In genomic region chr11:96012086-96012824, GRCh38 we compare ENCODE assay signal across 8 cellular contexts.
DNase-seq lines count a peak whose midpoint lies in the region; TF ChIP-seq lines count a peak whose summit lies in the region.

No MANE protein-coding gene starts in this region.

- no peak for TF ChIP-seq POLR2A in NB4 (IDR thresholded peaks at IDR 0.05; ENCODE audit: extremely low read depth, insufficient read length)

- WGBS in mesodermal cell (ENCODE audit: insufficient coverage in 2 of 2), 2 experiments, result 26 to 38% methylated on average over 4 to 6 of the region's 8 CpGs

- H3K36me3 ChIP-seq in effector memory CD4-positive, alpha-beta T cell (ENCODE audit: control insufficient read depth, insufficient read depth, low read length), result no peaks in the 10 kb centered on the region
- H3K36me3 ChIP-seq in mesodermal cell (ENCODE audit: control insufficient read depth, insufficient read depth, low read length), result no peaks in the 10 kb centered on the region

- TF ChIP-seq CTCF in HFF-Myc (IDR thresholded peaks at IDR 0.05; ENCODE audit: low read depth, low read length, missing control alignments), result peak; percentile 62
- peak; percentile 35 for TF ChIP-seq CTCF in NB4 (IDR thresholded peaks at IDR 0.05; ENCODE audit: low read depth, low read length)

- no peak overlapping the region for H3K4me3 ChIP-seq in HFF-Myc (replicated peaks; ENCODE audit: low read depth, low read length)
- H3K4me3 ChIP-seq in NB4 (ENCODE audit: low read depth, low read length), result no peak overlapping the region
- H3K4me3 ChIP-seq in effector memory CD4-positive, alpha-beta T cell (ENCODE audit: insufficient read depth, low read depth, low read length, poor library complexity, severe bottlenecking), result no peak overlapping the region
- H3K4me3 ChIP-seq in mesodermal cell (ENCODE audit: extremely low read depth, insufficient read depth, low read length, poor library complexity, severe bottlenecking), result no peak overlapping the region

- peaks cover 43% of the 10 kb centered on the region for H3K4me1 ChIP-seq in effector memory CD4-positive, alpha-beta T cell (ENCODE audit: control insufficient read depth, insufficient read depth, low read length, poor library complexity, severe bottlenecking)
- peaks cover 29% of the 10 kb centered on the region for H3K4me1 ChIP-seq in mesodermal cell (ENCODE audit: control insufficient read depth, insufficient read depth, low read length, poor library complexity, severe bottlenecking)

- no peaks in the 10 kb centered on the region for H3K9me3 ChIP-seq in effector memory CD4-positive, alpha-beta T cell (ENCODE audit: control insufficient read depth, low read length)
- H3K9me3 ChIP-seq in mesodermal cell (ENCODE audit: control insufficient read depth, low read length), result no peaks in the 10 kb centered on the region

- peak overlapping the region; percentile 70 for H3K27ac ChIP-seq in effector memory CD4-positive, alpha-beta T cell (ENCODE audit: insufficient read depth, low read length, poor library complexity, severe bottlenecking)
- H3K27ac ChIP-seq in mesodermal cell (ENCODE audit: low read depth, low read length, severe bottlenecking) (peak overlapping the region; percentile 85), temporal lobe (ENCODE audit: low read depth, low read length) (peak overlapping the region; percentile 90)

- DNase-seq in DMS 273 (lab: John Stamatoyannopoulos, UW; ENCODE audit: unreplicated experiment) (peak; percentile 26), DMS 273 treated with DMSO at 0.1 percent for 48 hours (lab: John Stamatoyannopoulos, UW) (no peak), HFF-Myc (ENCODE audit: extremely low read depth, low read depth) (peak; percentile 47), NB4 (ENCODE audit: low read depth) (peak; percentile 41)
- DNase-seq in activated CD4-positive, alpha-beta T cell treated with anti-CD3 and anti-CD28 coated beads, Interleukin-2, amount 50 U/mL, for 4 hours, result peak; percentile 54 to 63
- DNase-seq in effector memory CD4-positive, alpha-beta T cell, result peak; percentile 12 to 64 (median 13)

- H3K27me3 ChIP-seq in effector memory CD4-positive, alpha-beta T cell (replicated peaks; ENCODE audit: control insufficient read depth, insufficient read depth, low read length, poor library complexity, severe bottlenecking), result no peaks in the 10 kb centered on the region
